ENCODE assay signal across 2 cellular contexts in the genomic region with DNA sequence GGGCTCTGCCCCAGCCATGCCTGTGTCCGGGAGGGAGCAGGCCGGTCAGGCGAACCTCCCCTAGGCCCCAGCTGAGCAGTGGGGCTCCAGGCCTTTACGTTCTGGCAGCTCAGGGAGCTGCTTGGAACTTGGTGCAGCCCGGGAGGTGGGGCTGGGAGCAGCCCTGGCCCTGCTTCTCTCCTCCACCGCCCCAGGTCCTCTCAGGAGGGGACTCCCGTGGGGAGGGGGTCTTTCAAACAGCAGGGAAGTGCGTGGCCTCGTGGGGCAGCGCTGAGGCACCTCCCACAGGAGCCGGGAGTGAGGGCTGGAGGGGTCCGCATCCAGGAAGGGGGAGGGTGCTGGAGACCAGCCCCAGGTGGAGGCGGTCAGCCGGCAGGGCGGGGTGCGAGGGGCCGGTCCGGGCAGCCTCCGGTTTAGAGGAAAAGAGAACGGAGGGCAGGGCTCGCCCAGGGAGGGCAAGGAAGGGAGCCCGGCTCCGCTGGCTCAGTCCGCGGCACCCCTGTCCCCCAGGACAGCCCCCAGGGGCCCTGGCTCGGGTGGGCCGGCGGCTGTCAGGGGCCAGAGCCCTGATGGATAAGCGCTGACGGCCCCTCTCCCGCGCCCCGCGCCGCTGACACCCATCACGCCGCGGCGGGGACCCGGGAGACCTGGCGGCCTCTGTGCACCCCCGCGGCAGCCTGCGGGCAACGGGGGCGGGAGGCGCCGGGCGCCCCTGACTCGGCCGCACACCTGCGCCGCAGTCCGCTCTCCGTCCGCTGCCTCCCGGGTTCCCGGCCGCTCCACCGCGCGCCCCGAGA.
TF ChIP-seq lines count a peak whose summit lies in the region.

No MANE protein-coding gene starts in this region.

TF ChIP-seq in SK-N-SH, 30 proteins besides CTCF, POLR2A, EP300 and RAD21:
- TF ChIP-seq TEAD4 (IDR thresholded peaks at IDR 0.05; ENCODE audit: borderline replicate concordance, insufficient read depth) (no peak), ELF1 (IDR thresholded peaks at IDR 0.05) (no peak), SMC3 (IDR thresholded peaks at IDR 0.05; ENCODE audit: low read depth, low read length) (no peak), FOXM1 (IDR thresholded peaks at IDR 0.05; ENCODE audit: low read depth) (no peak), EZH2phosphoT487 (IDR thresholded peaks at IDR 0.05; ENCODE audit: borderline replicate concordance, low read depth) (peak; percentile 77; the same call in 1 of the 2 replicates)

TF ChIP-seq in SK-N-SH treated with all-trans-retinoic acid at 6 μM for 48 hours, 23 proteins besides CTCF, POLR2A, EP300 and RAD21 (continued from another document):
- TF ChIP-seq CREB5 (CRISPR knock-in tag; IDR thresholded peaks at IDR 0.05; ENCODE audit: low read depth), result no peak
- TF ChIP-seq ZFP30 (CRISPR knock-in tag; IDR thresholded peaks at IDR 0.05), result no peak
- TF ChIP-seq, protein P1, sequence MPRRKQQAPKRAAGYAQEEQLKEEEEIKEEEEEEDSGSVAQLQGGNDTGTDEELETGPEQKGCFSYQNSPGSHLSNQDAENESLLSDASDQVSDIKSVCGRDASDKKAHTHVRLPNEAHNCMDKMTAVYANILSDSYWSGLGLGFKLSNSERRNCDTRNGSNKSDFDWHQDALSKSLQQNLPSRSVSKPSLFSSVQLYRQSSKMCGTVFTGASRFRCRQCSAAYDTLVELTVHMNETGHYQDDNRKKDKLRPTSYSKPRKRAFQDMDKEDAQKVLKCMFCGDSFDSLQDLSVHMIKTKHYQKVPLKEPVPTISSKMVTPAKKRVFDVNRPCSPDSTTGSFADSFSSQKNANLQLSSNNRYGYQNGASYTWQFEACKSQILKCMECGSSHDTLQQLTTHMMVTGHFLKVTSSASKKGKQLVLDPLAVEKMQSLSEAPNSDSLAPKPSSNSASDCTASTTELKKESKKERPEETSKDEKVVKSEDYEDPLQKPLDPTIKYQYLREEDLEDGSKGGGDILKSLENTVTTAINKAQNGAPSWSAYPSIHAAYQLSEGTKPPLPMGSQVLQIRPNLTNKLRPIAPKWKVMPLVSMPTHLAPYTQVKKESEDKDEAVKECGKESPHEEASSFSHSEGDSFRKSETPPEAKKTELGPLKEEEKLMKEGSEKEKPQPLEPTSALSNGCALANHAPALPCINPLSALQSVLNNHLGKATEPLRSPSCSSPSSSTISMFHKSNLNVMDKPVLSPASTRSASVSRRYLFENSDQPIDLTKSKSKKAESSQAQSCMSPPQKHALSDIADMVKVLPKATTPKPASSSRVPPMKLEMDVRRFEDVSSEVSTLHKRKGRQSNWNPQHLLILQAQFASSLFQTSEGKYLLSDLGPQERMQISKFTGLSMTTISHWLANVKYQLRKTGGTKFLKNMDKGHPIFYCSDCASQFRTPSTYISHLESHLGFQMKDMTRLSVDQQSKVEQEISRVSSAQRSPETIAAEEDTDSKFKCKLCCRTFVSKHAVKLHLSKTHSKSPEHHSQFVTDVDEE (CRISPR knock-in tag; IDR thresholded peaks at IDR 0.05), result no peak
- no peak for TF ChIP-seq ISL1 (CRISPR knock-in tag; IDR thresholded peaks at IDR 0.05)
- TF ChIP-seq GLIS3 (CRISPR knock-in tag; IDR thresholded peaks at IDR 0.05), result no peak
- no peak for TF ChIP-seq OSR1 (CRISPR knock-in tag; IDR thresholded peaks at IDR 0.05)
- TF ChIP-seq, protein P2, sequence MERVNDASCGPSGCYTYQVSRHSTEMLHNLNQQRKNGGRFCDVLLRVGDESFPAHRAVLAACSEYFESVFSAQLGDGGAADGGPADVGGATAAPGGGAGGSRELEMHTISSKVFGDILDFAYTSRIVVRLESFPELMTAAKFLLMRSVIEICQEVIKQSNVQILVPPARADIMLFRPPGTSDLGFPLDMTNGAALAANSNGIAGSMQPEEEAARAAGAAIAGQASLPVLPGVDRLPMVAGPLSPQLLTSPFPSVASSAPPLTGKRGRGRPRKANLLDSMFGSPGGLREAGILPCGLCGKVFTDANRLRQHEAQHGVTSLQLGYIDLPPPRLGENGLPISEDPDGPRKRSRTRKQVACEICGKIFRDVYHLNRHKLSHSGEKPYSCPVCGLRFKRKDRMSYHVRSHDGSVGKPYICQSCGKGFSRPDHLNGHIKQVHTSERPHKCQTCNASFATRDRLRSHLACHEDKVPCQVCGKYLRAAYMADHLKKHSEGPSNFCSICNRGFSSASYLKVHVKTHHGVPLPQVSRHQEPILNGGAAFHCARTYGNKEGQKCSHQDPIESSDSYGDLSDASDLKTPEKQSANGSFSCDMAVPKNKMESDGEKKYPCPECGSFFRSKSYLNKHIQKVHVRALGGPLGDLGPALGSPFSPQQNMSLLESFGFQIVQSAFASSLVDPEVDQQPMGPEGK (CRISPR knock-in tag; IDR thresholded peaks at IDR 0.05; ENCODE audit: borderline replicate concordance), result no peak
- no peak for TF ChIP-seq ESRRG (CRISPR knock-in tag; IDR thresholded peaks at IDR 0.05)
- TF ChIP-seq ZNF565 (CRISPR knock-in tag; conservative IDR thresholded peaks at IDR 0.05; ENCODE audit: low read depth), result no peak
- TF ChIP-seq ZC3H10 (CRISPR knock-in tag; IDR thresholded peaks at IDR 0.05), result no peak
